ENCODE assay signal across 12 cellular contexts in the genomic region with DNA sequence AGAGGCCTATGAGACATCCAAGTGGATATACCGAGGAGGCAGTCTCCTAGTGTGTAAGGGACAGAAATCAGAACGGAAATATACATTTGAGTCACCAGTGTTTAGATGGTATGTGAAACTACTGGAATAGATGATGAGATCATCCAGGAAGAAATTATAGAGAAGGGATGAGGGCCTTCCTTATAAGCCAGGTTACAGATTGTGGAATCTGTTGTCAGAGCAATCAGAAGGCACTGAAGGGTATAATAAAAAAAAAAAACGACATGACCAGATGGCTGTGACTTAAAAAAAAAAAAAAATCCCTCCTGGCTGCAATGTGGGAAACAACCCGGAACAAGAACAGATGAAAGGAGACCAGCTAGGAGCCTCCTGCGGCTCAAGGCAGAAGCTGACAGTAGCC. TPM values are rescaled to one million over a fixed set of nuclear protein-coding genes. Genes with fewer than 3 reads are reported as not detected.
DNase-seq lines count a peak whose midpoint lies in the region; ATAC-seq, FAIRE-seq and TF ChIP-seq lines count a peak whose summit lies in the region.
"Had no signal": no experiment of that assay in that cellular context is flagged by ENCODE, and none has a peak within 500 bp of the region (broad histone marks: within the 10 kb centered on the region; RNA-seq: fewer than 3 reads in every experiment).

No MANE protein-coding gene starts in this region.

- H4K20me1 ChIP-seq in keratinocyte (ENCODE audit: control insufficient read depth, extremely low read depth, insufficient read depth, low read length), result no peaks in the 10 kb centered on the region

- dilution Hi-C loops in keratinocyte (cut with MboI; ENCODE audit: extremely low pct_ligation_motif_present, low sequenced_read_pairs), result no loop called here

- peak; percentile 69 for FAIRE-seq in keratinocyte (lab: Jason Lieb, UNC)

- peak overlapping the region; percentile 89 for H3K27ac ChIP-seq in keratinocyte (ENCODE audit: control insufficient read depth, insufficient read depth, low read length)
- H3K27ac ChIP-seq: SJSA1 had no signal

- no peaks in the 10 kb centered on the region for H3K79me2 ChIP-seq in keratinocyte (ENCODE audit: control insufficient read depth, insufficient read depth, low read length)

- TF ChIP-seq CTCF in keratinocyte (optimal IDR thresholded peaks at IDR 0.05 in 1 of 3, IDR thresholded peaks at IDR 0.05 in 1 of 3, conservative IDR thresholded peaks at IDR 0.05 in 1 of 3; ENCODE audit: extremely low read depth in 1 of 3, insufficient read depth in 2 of 3, low read length in 3 of 3) (no peak), GM10248 (IDR thresholded peaks at IDR 0.05; ENCODE audit: control extremely low read depth, extremely low read depth, low read depth, missing control alignments) (no peak)

- ATAC-seq in GM21723 (IDR thresholded peaks at IDR 0.05; ENCODE audit: unreplicated experiment), result no peak
- ATAC-seq: stimulated activated naive CD8-positive, alpha-beta T cell treated with anti-CD3 and anti-CD28 coated beads, Interleukin-15, Interleukin-2, amounts not matched to agents 100 U/mL and 50 U/mL, for 24 hours had no signal

- peak overlapping the region; percentile 58 for H3K4me2 ChIP-seq in keratinocyte (ENCODE audit: control insufficient read depth, extremely low read depth, insufficient read depth, low read depth, low read length)

- H3K36me3 ChIP-seq in adipocyte (ENCODE audit: control insufficient read depth, insufficient read depth, low read length, severe bottlenecking) (no peaks in the 10 kb centered on the region), keratinocyte (ENCODE audit: control insufficient read depth in 2 of 2, extremely low read depth in 1 of 2, insufficient read depth in 2 of 2, low read length in 2 of 2) (no peaks in the 10 kb centered on the region)
- H3K36me3 ChIP-seq: SJSA1 had no signal

- H3K4me3 ChIP-seq in adipocyte (ENCODE audit: low read length) (no peak overlapping the region), keratinocyte (ENCODE audit: control insufficient read depth in 2 of 3, extremely low read depth in 1 of 3, insufficient read depth in 2 of 3, low read depth in 1 of 3, low read length in 3 of 3) (no peak overlapping the region)
- H3K4me3 ChIP-seq: SJSA1 had no signal

- POLR2A ChIA-PET in GM10248 (lab: Yijun Ruan, JAX), result interaction anchor here (0.6 kb wide), 1 partner anchor 108 kb away, joined by 5 read pairs; no protein-coding TSS in a partner anchor

- DNase-seq in DMS 273 treated with DMSO at 0.1 percent for 48 hours (lab: John Stamatoyannopoulos, UW), result peak; percentile 22
- peak; percentile 27 for DNase-seq in LoVo (ENCODE audit: low spot score)
- DNase-seq in adipocyte (ENCODE audit: low read depth), result peak; percentile 34
- peak; percentile 38 for DNase-seq in keratinocyte (ENCODE audit: low read depth, low spot score)
- no peak for DNase-seq in SKM-1 treated with dmso at 0.1 percent for 144 hours (lab: John Stamatoyannopoulos, UW; ENCODE audit: unreplicated experiment)
- DNase-seq in GM10248 (ENCODE audit: extremely low spot score), result no peak
- DNase-seq in nucleus accumbens (lab: John Stamatoyannopoulos, UW), result no peak
- DNase-seq: naive B cell; NCI-H1417 treated with DMSO at 0.1 percent for 48 hours; stimulated activated naive CD8-positive, alpha-beta T cell treated with anti-CD3 and anti-CD28 coated beads, Interleukin-15, Interleukin-2, amounts not matched to agents 100 U/mL and 50 U/mL, for 24 hours had no signal

- H3K4me1 ChIP-seq in adipocyte (ENCODE audit: control insufficient read depth, insufficient read depth, low read length), result peaks cover 8% of the 10 kb centered on the region
- peaks cover 22% of the 10 kb centered on the region for H3K4me1 ChIP-seq in keratinocyte (ENCODE audit: control insufficient read depth, extremely low read depth, insufficient read depth, low read length)

- H2AFZ ChIP-seq in keratinocyte (ENCODE audit: control insufficient read depth, low read length), result no peak overlapping the region

- H3K9me3 ChIP-seq in adipocyte (ENCODE audit: control insufficient read depth, low read length) (no peaks in the 10 kb centered on the region), keratinocyte (ENCODE audit: control insufficient read depth, low read depth, low read length) (no peaks in the 10 kb centered on the region)

- no peaks in the 10 kb centered on the region for H3K9me1 ChIP-seq in keratinocyte (ENCODE audit: control insufficient read depth, extremely low read depth, insufficient read depth, low read length)

- H3K27me3 ChIP-seq in adipocyte (replicated peaks; ENCODE audit: control insufficient read depth, insufficient read depth, low read length) (peaks cover 10% of the 10 kb centered on the region), keratinocyte (ENCODE audit: control insufficient read depth, extremely low read depth, insufficient read depth, low read length) (no peaks in the 10 kb centered on the region)

- H3K9ac ChIP-seq in adipocyte (ENCODE audit: low read length) (no peak overlapping the region), keratinocyte (ENCODE audit: control insufficient read depth, extremely low read depth, insufficient read depth, low read length) (peak overlapping the region; percentile 35)

- CTCF ChIA-PET in GM10248 (lab: Yijun Ruan, JAX), result no interaction called here

RNA-seq across cellular contexts. Expression of a gene that starts 2.7 kb away (rescaled TPM):
- polyA plus RNA-seq in keratinocyte, result 0.09 TPM in 1 of 3 replicates, not detected in the others
- polyA plus RNA-seq in keratinocyte (2011; ENCODE audit: low read depth), result not detected
- not detected in 2 replicates for polyA plus RNA-seq in keratinocyte (2011; cell fraction: cytosol; rRNA removed)
- polyA plus RNA-seq in keratinocyte (2011; cell fraction: nucleus; rRNA removed), result not detected in 2 replicates
- polyA plus RNA-seq in keratinocyte (2012; ENCODE audit: low replicate concordance), result 0.17 TPM in 1 of 2 replicates, not detected in the other
- not detected in 3 replicates for polyA minus RNA-seq in keratinocyte
- polyA minus RNA-seq in keratinocyte (2011; cell fraction: cytosol; rRNA and poly(A)+ RNA removed), result not detected
- polyA minus RNA-seq in keratinocyte (2011; cell fraction: nucleus; rRNA and poly(A)+ RNA removed), result not detected in 2 replicates

RNA-seq across cellular contexts. Expression of a gene that starts 27.6 kb away (rescaled TPM):
- polyA plus RNA-seq in keratinocyte, result 0.09 to 0.10 TPM (median 0.10 TPM) in 3 replicates
- 0.29 TPM for polyA plus RNA-seq in keratinocyte (2011; ENCODE audit: low read depth)
- 0.10 and 0.12 TPM in 2 replicates for polyA plus RNA-seq in keratinocyte (2011; cell fraction: cytosol; rRNA removed)
- 0.11 and 0.25 TPM in 2 replicates for polyA plus RNA-seq in keratinocyte (2011; cell fraction: nucleus; rRNA removed)
- 0.16 and 0.73 TPM in 2 replicates for polyA plus RNA-seq in keratinocyte (2012; ENCODE audit: low replicate concordance)
- polyA minus RNA-seq in keratinocyte, result 0.29 to 0.49 TPM in 2 of 3 replicates, not detected in the other
- not detected for polyA minus RNA-seq in keratinocyte (2011; cell fraction: cytosol; rRNA and poly(A)+ RNA removed)
- 0.53 TPM in 1 of 2 replicates, not detected in the other for polyA minus RNA-seq in keratinocyte (2011; cell fraction: nucleus; rRNA and poly(A)+ RNA removed)

RNA-seq across cellular contexts. Expression of a gene that starts 33.5 kb away (rescaled TPM):
- 0.08 TPM in 1 of 3 replicates, not detected in the others for polyA plus RNA-seq in keratinocyte
- polyA plus RNA-seq in keratinocyte (2011; ENCODE audit: low read depth), result not detected
- 0.16 and 0.34 TPM in 2 replicates for polyA plus RNA-seq in keratinocyte (2011; cell fraction: cytosol; rRNA removed)
- not detected in 2 replicates for polyA plus RNA-seq in keratinocyte (2011; cell fraction: nucleus; rRNA removed)
- polyA plus RNA-seq in keratinocyte (2012; ENCODE audit: low replicate concordance), result 0.22 TPM in 1 of 2 replicates, not detected in the other
- not detected in 3 replicates for polyA minus RNA-seq in keratinocyte
- polyA minus RNA-seq in keratinocyte (2011; cell fraction: cytosol; rRNA and poly(A)+ RNA removed), result not detected
- polyA minus RNA-seq in keratinocyte (2011; cell fraction: nucleus; rRNA and poly(A)+ RNA removed), result not detected in 2 replicates

RNA-seq across cellular contexts. Expression of a gene that starts 44.7 kb away (rescaled TPM):
- polyA plus RNA-seq in keratinocyte, result 13.7 to 20.6 TPM (median 16.4 TPM) in 3 replicates
- polyA plus RNA-seq in keratinocyte (2011; ENCODE audit: low read depth), result 7.8 TPM
- 16.3 and 20.1 TPM in 2 replicates for polyA plus RNA-seq in keratinocyte (2011; cell fraction: cytosol; rRNA removed)
- polyA plus RNA-seq in keratinocyte (2011; cell fraction: nucleus; rRNA removed), result 38.1 and 45.2 TPM in 2 replicates
- polyA plus RNA-seq in keratinocyte (2012; ENCODE audit: low replicate concordance), result 14.8 and 20.4 TPM in 2 replicates
- 11.6 to 19.6 TPM (median 15.0 TPM) in 3 replicates for polyA minus RNA-seq in keratinocyte
- 12.9 TPM for polyA minus RNA-seq in keratinocyte (2011; cell fraction: cytosol; rRNA and poly(A)+ RNA removed)
- polyA minus RNA-seq in keratinocyte (2011; cell fraction: nucleus; rRNA and poly(A)+ RNA removed), result 9.4 and 19.5 TPM in 2 replicates

RNA-seq across cellular contexts. Expression of a gene that starts 44.8 kb away (rescaled TPM):
- 77.8 to 89.0 TPM (median 77.8 TPM) in 3 replicates for polyA plus RNA-seq in keratinocyte
- polyA plus RNA-seq in keratinocyte (2011; ENCODE audit: low read depth), result 15.0 TPM
- polyA plus RNA-seq in keratinocyte (2011; cell fraction: cytosol; rRNA removed), result 49.1 and 82.3 TPM in 2 replicates
- polyA plus RNA-seq in keratinocyte (2011; cell fraction: nucleus; rRNA removed), result 23.1 and 27.0 TPM in 2 replicates
- polyA plus RNA-seq in keratinocyte (2012; ENCODE audit: low replicate concordance), result 70.9 and 92.3 TPM in 2 replicates
- polyA minus RNA-seq in keratinocyte, result 17.5 to 33.4 TPM (median 25.2 TPM) in 3 replicates
- polyA minus RNA-seq in keratinocyte (2011; cell fraction: cytosol; rRNA and poly(A)+ RNA removed), result 103 TPM
- polyA minus RNA-seq in keratinocyte (2011; cell fraction: nucleus; rRNA and poly(A)+ RNA removed), result 9.1 and 12.0 TPM in 2 replicates

Comparison
In these comparisons a context has a peak if more than half of its experiments do, and no peak if none do; other contexts are left out.
1. DNase-seq: peak in DMS 273 treated with DMSO at 0.1 percent for 48 hours (single experiment), LoVo (single experiment), adipocyte (single experiment) and keratinocyte (single experiment); none in SKM-1 treated with dmso at 0.1 percent for 144 hours (single experiment), GM10248 (single experiment) and nucleus accumbens (0 of 56).